Comparison of ENCODE assay signal across 17 cellular contexts in genomic region chr6:167664678-167665445, GRCh38.
A peak's percentile ranks its signal among the peaks of the same experiment; 100 is the strongest.
DNase-seq lines count a peak whose midpoint lies in the region; ATAC-seq and TF ChIP-seq lines count a peak whose summit lies in the region.
"Had no signal": no experiment of that assay in that cellular context is flagged by ENCODE, and none has a peak within 500 bp of the region (broad histone marks: within the 10 kb centered on the region; RNA-seq: fewer than 3 reads in every experiment).

No MANE protein-coding gene starts in this region.

- H3K23ac ChIP-seq in neuronal stem cell (ENCODE audit: low read depth, low read length, poor library complexity): no peak overlapping the region

- H3K4me2 ChIP-seq in neuronal stem cell (ENCODE audit: insufficient read depth, low read length, poor library complexity, severe bottlenecking): no peak overlapping the region
- H3K4me2 ChIP-seq: KMS-11 had no signal

- H3K27me3 Mint-ChIP-seq in natural killer cell treated with Interleukin-12 subunit alpha and Interleukin-12 subunit beta and Interleukin-15 and Interleukin-18, amount 100 ng/mL, for 72 hours: peaks cover 0 to 4% of the 10 kb centered on the region in 2 donors
- H3K27me3 Mint-ChIP-seq in natural killer cell (ENCODE audit: low read depth in 2 of 2): peaks cover 0 to 2% of the 10 kb centered on the region in 2 donors
- H3K27me3 Mint-ChIP-seq: B cell; CD8-positive, alpha-beta memory T cell had no signal

- peak overlapping the region; percentile 47 for H4K91ac ChIP-seq in neuronal stem cell (ENCODE audit: low read depth, low read length, poor library complexity)

- DNase-seq in natural killer cell treated with Interleukin-12 subunit alpha and Interleukin-12 subunit beta and Interleukin-15 and Interleukin-18, amount 100 ng/mL, for 72 hours (ENCODE audit: low spot score): peak; percentile 13
- DNase-seq in natural killer cell (no peak), globus pallidus (ENCODE audit: low spot score) (peak; percentile 74), neuronal stem cell (ENCODE audit: low spot score) (no peak), AG20443 (ENCODE audit: low spot score) (no peak), AG08395 (ENCODE audit: low spot score) (no peak), HAP-1 (ENCODE audit: low spot score in 2 of 2) (no peak)
- no peak for DNase-seq in effector memory CD4-positive, alpha-beta T cell
- DNase-seq: CD8-positive, alpha-beta memory T cell; GOT3; NCI-H1092 treated with DMSO at 0.1 percent for 48 hours; NCI-H1694 treated with DMSO at 0.1 percent for 48 hours; NCI-H2171 treated with DMSO at 0.1 percent for 48 hours; SJCRH30 had no signal

- no peak for TF ChIP-seq CTCF in natural killer cell (IDR thresholded peaks at IDR 0.05)

- H2AFZ ChIP-seq in neuronal stem cell (ENCODE audit: low read length): peak overlapping the region; percentile 38

- H3K4ac ChIP-seq in neuronal stem cell (ENCODE audit: low read length): no peak overlapping the region

- peaks cover 44 to 63% of the 10 kb centered on the region in 2 donors for H3K4me1 ChIP-seq in neuronal stem cell (ENCODE audit: control insufficient read depth in 2 of 2, insufficient read depth in 1 of 2, low read depth in 1 of 2, low read length in 2 of 2)
- H3K4me1 ChIP-seq in effector memory CD4-positive, alpha-beta T cell (ENCODE audit: control insufficient read depth, insufficient read depth, low read length, poor library complexity, severe bottlenecking): no peaks in the 10 kb centered on the region
- peaks cover 4% of the 10 kb centered on the region; the same call in 1 of the 2 replicates for H3K4me1 ChIP-seq in HAP-1
- H3K4me1 ChIP-seq: SJCRH30 had no signal

- no peak overlapping the region for H4K8ac ChIP-seq in neuronal stem cell (ENCODE audit: low read depth, low read length)

- no peaks in the 10 kb centered on the region for H3K4me1 Mint-ChIP-seq in natural killer cell treated with Interleukin-12 subunit alpha and Interleukin-12 subunit beta and Interleukin-15 and Interleukin-18, amount 100 ng/mL, for 72 hours (ENCODE audit: low read depth in 2 of 2)
- H3K4me1 Mint-ChIP-seq in natural killer cell: no peaks in the 10 kb centered on the region
- H3K4me1 Mint-ChIP-seq: B cell; CD8-positive, alpha-beta memory T cell had no signal

- intact Hi-C loops in natural killer cell (cut with micrococcal nuclease): no loop called here

- in situ Hi-C loops in HAP-1 (cut with MboI; ENCODE audit: low sequenced_read_pairs): no loop called here

- no peaks in the 10 kb centered on the region for H3K9me3 ChIP-seq in neuronal stem cell (replicated peaks in 1 of 2; ENCODE audit: control insufficient read depth in 2 of 2, insufficient read depth in 1 of 2, low read depth in 1 of 2, low read length in 2 of 2)
- no peaks in the 10 kb centered on the region for H3K9me3 ChIP-seq in effector memory CD4-positive, alpha-beta T cell (ENCODE audit: control insufficient read depth, low read length)
- no peaks in the 10 kb centered on the region for H3K9me3 ChIP-seq in HAP-1
- H3K9me3 ChIP-seq: SJCRH30 had no signal

- H2AK5ac ChIP-seq in neuronal stem cell (ENCODE audit: low read depth, low read length): no peak overlapping the region

- H3K18ac ChIP-seq in neuronal stem cell (ENCODE audit: low read length): peak overlapping the region; percentile 62

- no peak overlapping the region for H2BK5ac ChIP-seq in neuronal stem cell (ENCODE audit: low read length)

- no peaks in the 10 kb centered on the region for H3K9me3 Mint-ChIP-seq in natural killer cell treated with Interleukin-12 subunit alpha and Interleukin-12 subunit beta and Interleukin-15 and Interleukin-18, amount 100 ng/mL, for 72 hours
- no peaks in the 10 kb centered on the region for H3K9me3 Mint-ChIP-seq in natural killer cell

- H3K9ac ChIP-seq in neuronal stem cell (ENCODE audit: low read depth, low read length, poor library complexity): no peak overlapping the region
- H3K9ac ChIP-seq: KMS-11 had no signal

- H3K79me1 ChIP-seq in neuronal stem cell (ENCODE audit: low read depth, low read length): no peaks in the 10 kb centered on the region

- no peaks in the 10 kb centered on the region for H3K36me3 Mint-ChIP-seq in natural killer cell treated with Interleukin-12 subunit alpha and Interleukin-12 subunit beta and Interleukin-15 and Interleukin-18, amount 100 ng/mL, for 72 hours
- no peaks in the 10 kb centered on the region for H3K36me3 Mint-ChIP-seq in natural killer cell
- H3K36me3 Mint-ChIP-seq: CD8-positive, alpha-beta memory T cell had no signal

- WGBS in neuronal stem cell (ENCODE audit: extremely low coverage in 2 of 2, insufficient read length in 2 of 2, insufficient replicate concordance in 1 of 2), 2 donors: no CpG with 5 or more reads among the region's 12 CpGs

- H2BK120ac ChIP-seq in neuronal stem cell (ENCODE audit: low read depth, low read length): no peak overlapping the region

- H2BK15ac ChIP-seq in neuronal stem cell (ENCODE audit: low read length): no peak overlapping the region

- no peaks in the 10 kb centered on the region for H3K36me3 ChIP-seq in neuronal stem cell (replicated peaks in 1 of 2; ENCODE audit: control insufficient read depth in 2 of 2, insufficient read depth in 2 of 2, low read length in 2 of 2)
- no peaks in the 10 kb centered on the region for H3K36me3 ChIP-seq in effector memory CD4-positive, alpha-beta T cell (ENCODE audit: control insufficient read depth, insufficient read depth, low read length)
- no peaks in the 10 kb centered on the region for H3K36me3 ChIP-seq in HAP-1 (replicated peaks)
- H3K36me3 ChIP-seq: SJCRH30 had no signal

- no peak overlapping the region for H3K27ac ChIP-seq in neuronal stem cell (replicated peaks; ENCODE audit: low read length)
- H3K27ac ChIP-seq in effector memory CD4-positive, alpha-beta T cell (ENCODE audit: insufficient read depth, low read length, poor library complexity, severe bottlenecking): no peak overlapping the region
- H3K27ac ChIP-seq: KMS-11, RWPE1, SJCRH30 had no signal

- no peak overlapping the region for H3K4me3 Mint-ChIP-seq in natural killer cell treated with Interleukin-12 subunit alpha and Interleukin-12 subunit beta and Interleukin-15 and Interleukin-18, amount 100 ng/mL, for 72 hours
- H3K4me3 Mint-ChIP-seq in natural killer cell: no peak overlapping the region
- H3K4me3 Mint-ChIP-seq: B cell; CD8-positive, alpha-beta memory T cell had no signal

- H2BK12ac ChIP-seq in neuronal stem cell (ENCODE audit: low read length): peak overlapping the region; percentile 36

- no peak overlapping the region for H3K14ac ChIP-seq in neuronal stem cell (ENCODE audit: low read length)

- no peak overlapping the region for H3K4me3 ChIP-seq in neuronal stem cell (ENCODE audit: low read length in 2 of 2)
- no peak overlapping the region for H3K4me3 ChIP-seq in effector memory CD4-positive, alpha-beta T cell (ENCODE audit: insufficient read depth, low read depth, low read length, poor library complexity, severe bottlenecking)
- H3K4me3 ChIP-seq in HAP-1: no peak overlapping the region
- H3K4me3 ChIP-seq: SJCRH30 had no signal

- ATAC-seq in natural killer cell treated with Interleukin-12 subunit alpha and Interleukin-12 subunit beta and Interleukin-15 and Interleukin-18, amount 100 ng/mL, for 72 hours: no peak
- ATAC-seq in natural killer cell: no peak

- H3K27ac Mint-ChIP-seq in natural killer cell treated with Interleukin-12 subunit alpha and Interleukin-12 subunit beta and Interleukin-15 and Interleukin-18, amount 100 ng/mL, for 72 hours: no peak overlapping the region
- no peak overlapping the region for H3K27ac Mint-ChIP-seq in natural killer cell
- H3K27ac Mint-ChIP-seq: B cell; CD8-positive, alpha-beta memory T cell had no signal

- no peaks in the 10 kb centered on the region for H3K27me3 ChIP-seq in neuronal stem cell (ENCODE audit: control insufficient read depth in 3 of 3, insufficient read depth in 3 of 3, low read depth in 1 of 3, low read length in 3 of 3)
- no peaks in the 10 kb centered on the region for H3K27me3 ChIP-seq in effector memory CD4-positive, alpha-beta T cell (replicated peaks; ENCODE audit: control insufficient read depth, insufficient read depth, low read length, poor library complexity, severe bottlenecking)
- H3K27me3 ChIP-seq in HAP-1 (ENCODE audit: low read depth): no peaks in the 10 kb centered on the region
- H3K27me3 ChIP-seq: SJCRH30 had no signal

Comparison
In these comparisons a context has a peak if more than half of its experiments do, and no peak if none do; other contexts are left out.
1. DNase-seq: peak in natural killer cell treated with Interleukin-12 subunit alpha and Interleukin-12 subunit beta and Interleukin-15 and Interleukin-18, amount 100 ng/mL, for 72 hours (single experiment) and globus pallidus (single experiment); none in natural killer cell (single experiment), neuronal stem cell (single experiment), AG20443 (single experiment), effector memory CD4-positive, alpha-beta T cell (0 of 3), AG08395 (single experiment) and HAP-1 (0 of 2).